In genomic region chr13:97945792-97946419, GRCh38 we compare ENCODE assay signal across 17 cellular contexts. TPM values are rescaled to one million over a fixed set of nuclear protein-coding genes. Genes with fewer than 3 reads are reported as not detected.
DNase-seq lines count a peak whose midpoint lies in the region; ATAC-seq and TF ChIP-seq lines count a peak whose summit lies in the region.
"Had no signal": no experiment of that assay in that cellular context is flagged by ENCODE, and none has a peak within 500 bp of the region (broad histone marks: within the 10 kb centered on the region; RNA-seq: fewer than 3 reads in every experiment).

No MANE protein-coding gene starts in this region.

- no peak overlapping the region for H2AFZ ChIP-seq in SK-N-SH (ENCODE audit: low read depth)

- no peaks in the 10 kb centered on the region for H3K36me3 ChIP-seq in SK-N-SH (replicated peaks in 1 of 2; ENCODE audit: control insufficient read depth in 1 of 2, insufficient read depth in 2 of 2, low read length in 1 of 2)

- H3K9ac ChIP-seq in SK-N-SH: no peak overlapping the region

- H3K4me2 ChIP-seq in SK-N-SH: no peak overlapping the region

- DNase-seq in SK-N-SH: no peak
- no peak for DNase-seq in activated B cell treated with CpG ODN at 0.5 μM for 24 hours
- DNase-seq in kidney tubule cell (ENCODE audit: low spot score): peak; percentile 21
- DNase-seq in NCI-H2081 treated with DMSO at 0.1 percent for 48 hours (lab: John Stamatoyannopoulos, UW): no peak
- DNase-seq in iPS-NIHi11 (ENCODE audit: low spot score): no peak
- DNase-seq: 8988T; activated naive CD4-positive, alpha-beta T cell treated with anti-CD3 and anti-CD28 coated beads, Interleukin-2, amount 50 U/mL, for 16 hours; CD4-positive, alpha-beta T cell; central memory CD4-positive, alpha-beta T cell; NCI-H1417 treated with DMSO at 0.1 percent for 48 hours; NCI-H345; nephron progenitor cell had no signal

- TF ChIP-seq EP300 in SK-N-SH (IDR thresholded peaks at IDR 0.05; ENCODE audit: borderline replicate concordance in 1 of 2, low read depth in 1 of 2, low read length in 1 of 2): no peak

- intact Hi-C loops in activated B cell treated with CpG ODN at 0.5 μM for 24 hours (cut with micrococcal nuclease): no loop called here

- CTCF ChIA-PET in SK-N-SH (lab: Yijun Ruan, JAX) (interaction anchor here (1.2 kb wide), 2 partner anchors 90 to 521 kb away, joined by 3 read pairs; no protein-coding TSS in a partner anchor), activated B cell treated with CpG ODN at 0.5 μM for 24 hours (lab: Charles Lee) (no interaction called here)

- no peaks in the 10 kb centered on the region for H3K27me3 ChIP-seq in SK-N-SH (ENCODE audit: insufficient read depth)

- H3K4me3 ChIP-seq in SK-N-SH (ENCODE audit: low read depth in 2 of 2, low read length in 1 of 2): no peak overlapping the region

- H3K27me3 Mint-ChIP-seq in activated B cell treated with CpG ODN at 0.5 μM for 24 hours: no peaks in the 10 kb centered on the region

- H3K4me1 ChIP-seq in SK-N-SH (ENCODE audit: control insufficient read depth in 1 of 2, insufficient read depth in 2 of 2, low read depth in 1 of 2, low read length in 1 of 2): peaks cover 0 to 37% of the 10 kb centered on the region in 2 experiments; a peak in 1 of 4 replicates

- H3K27ac Mint-ChIP-seq in activated B cell treated with CpG ODN at 0.5 μM for 24 hours: no peak overlapping the region
- H3K27ac Mint-ChIP-seq: CD4-positive, alpha-beta T cell; memory B cell; nephron progenitor cell had no signal

- TF ChIP-seq RAD21 in SK-N-SH (IDR thresholded peaks at IDR 0.05; ENCODE audit: low read length): no peak

- no peak overlapping the region for H3K4me3 Mint-ChIP-seq in activated B cell treated with CpG ODN at 0.5 μM for 24 hours
- H3K4me3 Mint-ChIP-seq: CD4-positive, alpha-beta T cell; memory B cell; nephron progenitor cell had no signal

- no peaks in the 10 kb centered on the region for H3K9me3 ChIP-seq in SK-N-SH

- WGBS in SK-N-SH (ENCODE audit: low lambda C conversion rate): 72% methylated on average over 5 of the region's 5 CpGs

- H3K4me1 Mint-ChIP-seq in activated B cell treated with CpG ODN at 0.5 μM for 24 hours: peaks cover 7% of the 10 kb centered on the region
- H3K4me1 Mint-ChIP-seq: nephron progenitor cell had no signal

- peak overlapping the region in 1 of 2 experiments; percentile 86; a peak in 1 of 4 replicates for H3K27ac ChIP-seq in SK-N-SH (ENCODE audit: low read depth in 2 of 2, low read length in 1 of 2)
- H3K27ac ChIP-seq: VCaP had no signal

- H4K20me1 ChIP-seq in SK-N-SH (ENCODE audit: insufficient read depth): no peaks in the 10 kb centered on the region

- H3K36me3 Mint-ChIP-seq in activated B cell treated with CpG ODN at 0.5 μM for 24 hours (ENCODE audit: low read depth): no peaks in the 10 kb centered on the region

- peaks cover 38% of the 10 kb centered on the region for H3F3A ChIP-seq in SK-N-SH (replicated peaks; ENCODE audit: insufficient read depth)

- no peaks in the 10 kb centered on the region for H3K9me2 ChIP-seq in SK-N-SH

- no peaks in the 10 kb centered on the region for H3K79me2 ChIP-seq in SK-N-SH (ENCODE audit: insufficient read depth)

- ATAC-seq in SK-N-SH treated with all-trans-retinoic acid at 6 μM for 48 hours (no peak), HG03060 (IDR thresholded peaks at IDR 0.05; ENCODE audit: low read depth, unreplicated experiment) (peak; percentile 57), activated B cell treated with CpG ODN at 0.5 μM for 24 hours (ENCODE audit: low read depth) (peak; percentile 69), HG03139 (IDR thresholded peaks at IDR 0.05; ENCODE audit: unreplicated experiment) (no peak)

- POLR2A ChIA-PET in SK-N-SH (lab: Yijun Ruan, JAX) (no interaction called here), activated B cell treated with CpG ODN at 0.5 μM for 24 hours (lab: Charles Lee) (no interaction called here)

- TF ChIP-seq CTCF in SK-N-SH (IDR thresholded peaks at IDR 0.05): peak; percentile 24; the same call in 1 of the 2 replicates
- no peak for TF ChIP-seq CTCF in activated B cell treated with CpG ODN at 0.5 μM for 24 hours (IDR thresholded peaks at IDR 0.05)

- H3K9me3 Mint-ChIP-seq in activated B cell treated with CpG ODN at 0.5 μM for 24 hours: no peaks in the 10 kb centered on the region
- H3K9me3 Mint-ChIP-seq: CD4-positive, alpha-beta T cell had no signal

TF ChIP-seq in SK-N-SH, 30 proteins besides CTCF, POLR2A, EP300 and RAD21:
- TF ChIP-seq TCF12 (IDR thresholded peaks at IDR 0.05) (no peak), MEF2A (IDR thresholded peaks at IDR 0.05; ENCODE audit: borderline replicate concordance, low read depth) (no peak), USF1 (IDR thresholded peaks at IDR 0.05; ENCODE audit: borderline replicate concordance, low read depth) (no peak), GATA2 (CRISPR knock-in tag; IDR thresholded peaks at IDR 0.05) (no peak), TEAD4 (IDR thresholded peaks at IDR 0.05; ENCODE audit: borderline replicate concordance, insufficient read depth) (no peak), IRF3 (IDR thresholded peaks at IDR 0.05; ENCODE audit: low read depth, low read length) (no peak), YY1 (IDR thresholded peaks at IDR 0.05; ENCODE audit: low read depth) (no peak)

TF ChIP-seq in SK-N-SH treated with all-trans-retinoic acid at 6 μM for 48 hours, 23 proteins besides CTCF, POLR2A, EP300 and RAD21 (continues in another document):
- TF ChIP-seq TSHZ2 (CRISPR knock-in tag; IDR thresholded peaks at IDR 0.05) (no peak), POU6F1 (CRISPR knock-in tag; IDR thresholded peaks at IDR 0.05; ENCODE audit: borderline replicate concordance, low read depth) (no peak), RARB (CRISPR knock-in tag; IDR thresholded peaks at IDR 0.05) (no peak), CSDC2 (CRISPR knock-in tag; IDR thresholded peaks at IDR 0.05) (no peak), ESRRG (CRISPR knock-in tag; IDR thresholded peaks at IDR 0.05) (no peak), PPARA (CRISPR knock-in tag; IDR thresholded peaks at IDR 0.05; ENCODE audit: borderline replicate concordance) (no peak), CREB5 (CRISPR knock-in tag; IDR thresholded peaks at IDR 0.05; ENCODE audit: low read depth) (no peak), SNAI2 (CRISPR knock-in tag; IDR thresholded peaks at IDR 0.05) (no peak), TCF4 (CRISPR knock-in tag; IDR thresholded peaks at IDR 0.05; ENCODE audit: borderline replicate concordance) (no peak), GLIS3 (CRISPR knock-in tag; IDR thresholded peaks at IDR 0.05) (no peak), OSR1 (CRISPR knock-in tag; IDR thresholded peaks at IDR 0.05) (no peak), ARNTL (CRISPR knock-in tag; IDR thresholded peaks at IDR 0.05; ENCODE audit: borderline replicate concordance, low read depth) (no peak), ZC3H10 (CRISPR knock-in tag; IDR thresholded peaks at IDR 0.05) (no peak)

RNA-seq across cellular contexts. Expression of gene IPO5, which starts 7.6 kb away (rescaled TPM):
- 77.1 and 91.8 TPM in 2 replicates for polyA plus RNA-seq in SK-N-SH (2012; rRNA removed)
- 94.2 and 97.4 TPM in 2 replicates for polyA plus RNA-seq in SK-N-SH (2012; cell fraction: cytosol; rRNA removed)
- polyA plus RNA-seq in SK-N-SH (2012; cell fraction: nucleus; rRNA removed): 62.2 and 136 TPM in 2 replicates
- 139 and 152 TPM in 2 replicates for total RNA-seq in activated B cell treated with CpG ODN at 0.5 μM for 24 hours

Comparison
In these comparisons a context has a peak if more than half of its experiments do, and no peak if none do; other contexts are left out.
1. ATAC-seq: peak in HG03060 (single experiment) and activated B cell treated with CpG ODN at 0.5 μM for 24 hours (single experiment); none in SK-N-SH treated with all-trans-retinoic acid at 6 μM for 48 hours (single experiment) and HG03139 (single experiment).